ENCODE assay signal across 29 cellular contexts in genomic region chr1:55018395-55018794, GRCh38. TPM values are rescaled to one million over a fixed set of nuclear protein-coding genes. Genes with fewer than 3 reads are reported as not detected.
"Had no signal": no experiment of that assay in that cellular context is flagged by ENCODE, and none has a peak within 500 bp of the region (broad histone marks: within the 10 kb centered on the region; RNA-seq: fewer than 3 reads in every experiment).

No MANE protein-coding gene starts in this region.

- H3K9me3 ChIP-seq: esophagus squamous epithelium, heart right ventricle, left lung, lower lobe of right lung, mucosa of descending colon had no signal

- H3K9me3 Mint-ChIP-seq: mesothelial cell of epicardium had no signal

- H3K4me3 Mint-ChIP-seq: mesothelial cell of epicardium, naive B cell had no signal

- H3K4me1 ChIP-seq: lower lobe of right lung had no signal

- H3K4me3 ChIP-seq: coronary artery, dorsolateral prefrontal cortex, esophagus squamous epithelium, heart right ventricle, left lung, lower lobe of right lung, mucosa of descending colon had no signal

- DNase-seq: dermis blood vessel endothelial cell; effector CD4-positive, alpha-beta T cell; effector memory CD4-positive, alpha-beta T cell; erythroblast; esophagus squamous epithelium; foreskin fibroblast; glutamatergic neuron; head of caudate nucleus; heart right ventricle; hippocampal formation; left cardiac atrium; left lung; left ventricle myocardium superior; lower lobe of right lung; mesenchymal stem cell; mucosa of descending colon; naive B cell had no signal

- H3K36me3 Mint-ChIP-seq: mesothelial cell of epicardium, naive B cell had no signal

- ATAC-seq: esophagus mucosa, heart right ventricle, left cardiac atrium, left lung, left ventricle myocardium superior, lower lobe of right lung, mucosa of descending colon had no signal

- H3K4me1 Mint-ChIP-seq: mesothelial cell of epicardium had no signal

- H3K36me3 ChIP-seq: esophagus squamous epithelium, heart right ventricle, left lung, lower lobe of right lung had no signal

- H3K27ac Mint-ChIP-seq: mesothelial cell of epicardium, naive B cell had no signal

- H3K27ac ChIP-seq: coronary artery, dorsolateral prefrontal cortex, epithelial cell of prostate, esophagus squamous epithelium, heart right ventricle, left lung, lower lobe of right lung had no signal

RNA-seq across cellular contexts. Expression of gene BSND, which starts 19.7 kb away (rescaled TPM):
- total RNA-seq: dermis blood vessel endothelial cell, esophagus mucosa, esophagus squamous epithelium, frontal cortex, glomerular endothelial cell, heart right ventricle, kidney epithelial cell, left cardiac atrium, left lung, left ventricle myocardium superior, lower leg skin, lower lobe of right lung, lung microvascular endothelial cell, mucosa of descending colon, myocyte had no signal
- polyA plus RNA-seq: heart right ventricle, keratinocyte had no signal

RNA-seq across cellular contexts. Expression of gene PCSK9, which starts 21.0 kb away (rescaled TPM):
- total RNA-seq: dermis blood vessel endothelial cell, left ventricle myocardium superior, lung microvascular endothelial cell had no signal

RNA-seq across cellular contexts. Expression of gene TMEM61, which starts 38.0 kb away (rescaled TPM):
- total RNA-seq: dermis blood vessel endothelial cell, frontal cortex, glomerular endothelial cell, lung microvascular endothelial cell, myocyte had no signal
